8 cellular contexts compared by ENCODE assay signal in genomic region chr6:170529839-170530520, GRCh38. TPM values are rescaled to one million over a fixed set of nuclear protein-coding genes. Genes with fewer than 3 reads are reported as not detected.
DNase-seq lines count a peak whose midpoint lies in the region; ATAC-seq, FAIRE-seq and TF ChIP-seq lines count a peak whose summit lies in the region.

No MANE protein-coding gene starts in this region.

- H3K27me3 ChIP-seq in left lung = no peaks in the 10 kb centered on the region

- peak; percentile 72 for TF ChIP-seq CTCF in A549 (IDR thresholded peaks at IDR 0.05)
- TF ChIP-seq CTCF in left lung (IDR thresholded peaks at IDR 0.05) = peak; percentile 79 to 83

- peaks cover 0 to 32% of the 10 kb centered on the region in 2 donors for H3K36me3 ChIP-seq in left lung

- ATAC-seq in A549 (peak; percentile 81 to 95), GM18502 (IDR thresholded peaks at IDR 0.05; ENCODE audit: poor library complexity, unreplicated experiment) (peak; percentile 84), HG03064 (IDR thresholded peaks at IDR 0.05; ENCODE audit: low read depth, unreplicated experiment) (peak; percentile 72), left lung (peak; percentile 97)

- WGBS in A549 (ENCODE audit: missing lambda C conversion rate) = 38% methylated on average over 7 of the region's 7 CpGs

- H3K27ac ChIP-seq in A549 (no peak overlapping the region), left lung (no peak overlapping the region)

- FAIRE-seq in A549 (lab: Jason Lieb, UNC) = no peak

- DNase-seq in A549 (ENCODE audit: low read depth in 1 of 2, low spot score in 1 of 2) (peak; percentile 57 to 67), NCI-H2227 treated with DMSO at 0.1 percent for 48 hours (lab: John Stamatoyannopoulos, UW) (peak; percentile 30), cerebellum (ENCODE audit: low spot score) (peak; percentile 78), left lung (peak; percentile 58 to 82)
- DNase-seq in activated CD4-positive, CD25-positive, alpha-beta regulatory T cell treated with anti-CD3 and anti-CD28 coated beads, Interleukin-2, amount 50 U/mL, for 72 hours = peak; percentile 63
- DNase-seq in stimulated activated CD4-positive, alpha-beta T cell treated with anti-CD3 and anti-CD28 coated beads, TNF-alpha, amount 100 ng/mL, for 24 hours (ENCODE audit: low read depth in 3 of 3) = peak; percentile 37 to 61 (median 40)

- no peak for TF ChIP-seq POLR2A in A549 (IDR thresholded peaks at IDR 0.05; ENCODE audit: low read length)

- TF ChIP-seq RAD21 in A549 (conservative IDR thresholded peaks at IDR 0.05 in 1 of 2, IDR thresholded peaks at IDR 0.05 in 1 of 2) = peak; percentile 78 to 81

- H3K4me3 ChIP-seq in A549 (no peak overlapping the region), left lung (no peak overlapping the region)

- TF ChIP-seq EP300 in A549 (IDR thresholded peaks at IDR 0.05) = no peak

- CTCF ChIA-PET in A549 (lab: Yijun Ruan, JAX) = interaction anchor here (0.6 to 4.8 kb wide), 32 partner anchors 8 to 1675 kb away, joined by 3 to 39 read pairs (median 4); no protein-coding TSS in a partner anchor

- H3K4me1 ChIP-seq in A549 = no peaks in the 10 kb centered on the region
- no peaks in the 10 kb centered on the region for H3K4me1 ChIP-seq in left lung

- POLR2A ChIA-PET in A549 (lab: Yijun Ruan, JAX) = no interaction called here

- no peak overlapping the region for H3K4me2 ChIP-seq in A549

- intact Hi-C loops in left lung (cut with DNase I) = loop anchor here in 1 of 2 donors (10.0 kb wide), 1 partner anchor 745 kb away; no protein-coding TSS in a partner anchor

- H3K9me3 ChIP-seq in A549 = no peaks in the 10 kb centered on the region
- no peaks in the 10 kb centered on the region for H3K9me3 ChIP-seq in left lung

TF ChIP-seq in A549, 52 proteins besides CTCF, POLR2A, EP300 and RAD21:
- TF ChIP-seq SMC3 (IDR thresholded peaks at IDR 0.05) (peak; percentile 64), EHMT2 (IDR thresholded peaks at IDR 0.05; ENCODE audit: low read depth) (no peak), MAFK (IDR thresholded peaks at IDR 0.05; ENCODE audit: partially characterized antibody) (no peak), KDM1A (IDR thresholded peaks at IDR 0.05; ENCODE audit: low read depth) (no peak)
TF ChIP-seq in A549: peak in this region for 1.

RNA-seq across cellular contexts. Expression of gene PSMB1, which starts 23.1 kb away (rescaled TPM):
- 296 and 306 TPM in 2 replicates for polyA plus RNA-seq in A549 (2011; rRNA removed)
- polyA plus RNA-seq in A549 (2012; cell fraction: cytosol; rRNA removed) = 342 and 359 TPM in 2 replicates
- 143 and 208 TPM in 2 replicates for polyA plus RNA-seq in A549 (2012; cell fraction: nucleus; rRNA removed)
- 265 to 300 TPM (median 267 TPM) in 3 replicates for polyA plus RNA-seq in A549 (2017; fragmentation: RNase III; extraction: RNeasy Plus Mini Kit Qiagen cat#74134 plus additional on column Dnase treatment)
- polyA minus RNA-seq in A549 (2011; rRNA and poly(A)+ RNA removed) = 100 and 101 TPM in 2 replicates
- 105 TPM for total RNA-seq in cerebellum
- 100 to 1,000 TPM; 111 to 173 TPM for total RNA-seq in left lung

RNA-seq across cellular contexts. Expression of gene TBP, which starts 24.2 kb away (rescaled TPM):
- polyA plus RNA-seq in A549 (2011; rRNA removed) (16.1 and 19.9 TPM in 2 replicates), A549 (2017; fragmentation: RNase III; extraction: RNeasy Plus Mini Kit Qiagen cat#74134 plus additional on column Dnase treatment) (11.8 to 12.3 TPM (median 12.2 TPM) in 3 replicates)
- polyA plus RNA-seq in A549 (2012; cell fraction: cytosol; rRNA removed) = 39.0 and 49.9 TPM in 2 replicates
- polyA plus RNA-seq in A549 (2012; cell fraction: nucleus; rRNA removed) = 36.9 and 66.9 TPM in 2 replicates
- polyA minus RNA-seq in A549 (2011; rRNA and poly(A)+ RNA removed) = 15.8 and 15.9 TPM in 2 replicates
- total RNA-seq in cerebellum (13.1 TPM), left lung (10 to 100 TPM in 1 of 2 donors, 1 to 10 TPM in 1; 9.0 to 12.9 TPM)

RNA-seq across cellular contexts. Expression of gene PDCD2, which starts 54.5 kb away (rescaled TPM):
- 84.0 and 90.0 TPM in 2 replicates for polyA plus RNA-seq in A549 (2011; rRNA removed)
- 43.7 and 56.0 TPM in 2 replicates for polyA plus RNA-seq in A549 (2012; cell fraction: cytosol; rRNA removed)
- 32.6 and 44.5 TPM in 2 replicates for polyA plus RNA-seq in A549 (2012; cell fraction: nucleus; rRNA removed)
- 52.6 to 58.0 TPM (median 54.9 TPM) in 3 replicates for polyA plus RNA-seq in A549 (2017; fragmentation: RNase III; extraction: RNeasy Plus Mini Kit Qiagen cat#74134 plus additional on column Dnase treatment)
- polyA minus RNA-seq in A549 (2011; rRNA and poly(A)+ RNA removed) = 39.0 and 40.4 TPM in 2 replicates
- total RNA-seq in cerebellum = 37.9 TPM
- 10 to 100 TPM; 39.7 to 60.4 TPM for total RNA-seq in left lung
